8 cellular contexts compared by ENCODE assay signal in the genomic region with DNA sequence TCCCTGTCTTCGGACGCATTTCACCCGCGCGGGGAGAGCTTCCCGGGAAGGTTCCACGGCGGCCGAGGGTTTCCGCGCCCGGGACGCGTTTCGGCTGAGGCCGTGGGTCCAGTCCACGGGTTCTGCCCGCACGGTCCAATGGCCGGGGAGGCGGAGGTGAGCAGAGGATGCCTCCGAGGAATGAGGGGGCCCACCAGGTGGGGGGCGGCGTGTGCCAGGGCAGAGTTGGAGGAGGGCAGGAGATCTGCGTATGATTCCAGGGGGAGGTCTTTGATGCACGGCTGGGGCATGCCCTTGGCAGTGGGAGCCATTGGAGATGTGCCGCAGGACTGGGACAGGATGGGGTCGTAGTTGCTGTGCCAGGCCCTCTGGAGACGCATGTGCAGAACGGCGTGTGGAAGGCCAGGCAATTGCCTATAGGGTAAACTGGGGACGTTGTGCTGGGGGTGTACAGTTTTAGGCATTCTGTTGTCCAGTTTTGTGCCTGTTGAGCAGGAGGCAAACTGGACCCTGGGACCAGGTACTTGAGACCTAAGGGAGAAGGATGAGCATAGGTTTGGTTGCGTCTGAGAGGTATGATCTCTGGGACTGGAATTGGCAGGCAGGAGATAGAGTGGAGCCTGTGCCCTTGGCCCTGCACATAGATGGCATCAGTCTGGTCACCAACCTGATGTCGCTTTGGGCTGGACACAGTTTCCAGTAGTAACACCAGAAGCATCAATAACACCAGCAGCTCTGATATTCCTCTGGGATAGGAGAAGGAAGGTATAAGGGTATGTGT. TPM values are rescaled to one million over a fixed set of nuclear protein-coding genes. Genes with fewer than 3 reads are reported as not detected.
DNase-seq lines count a peak whose midpoint lies in the region; ATAC-seq lines count a peak whose summit lies in the region.

No MANE protein-coding gene starts in this region.

- H3K36me3 Mint-ChIP-seq in activated naive CD4-positive, alpha-beta T cell treated with anti-CD3 and anti-CD28 coated beads, Interleukin-2, amount 50 U/mL, for 24 hours, result peaks cover 5% of the 10 kb centered on the region

- peak; percentile 9 for ATAC-seq in HG03520 (IDR thresholded peaks at IDR 0.05; ENCODE audit: unreplicated experiment)

- H3K27me3 ChIP-seq in SJCRH30, result no peaks in the 10 kb centered on the region

- H3K36me3 ChIP-seq in SJCRH30 (no peaks in the 10 kb centered on the region; the same call in 1 of the 2 replicates), mesodermal cell (ENCODE audit: control insufficient read depth, insufficient read depth, low read length) (no peaks in the 10 kb centered on the region), urinary bladder (ENCODE audit: insufficient read depth) (no peaks in the 10 kb centered on the region)

- peak overlapping the region; percentile 75 for H3K4me3 ChIP-seq in SJCRH30
- peak overlapping the region; percentile 84 for H3K4me3 ChIP-seq in mesodermal cell (ENCODE audit: extremely low read depth, insufficient read depth, low read length, poor library complexity, severe bottlenecking)
- H3K4me3 ChIP-seq in urinary bladder (ENCODE audit: low read depth, low read length), result peak overlapping the region; percentile 80

- peak overlapping the region; percentile 25 for H3K27ac Mint-ChIP-seq in activated naive CD4-positive, alpha-beta T cell treated with anti-CD3 and anti-CD28 coated beads, Interleukin-2, amount 50 U/mL, for 24 hours

- DNase-seq in activated naive CD4-positive, alpha-beta T cell treated with anti-CD3 and anti-CD28 coated beads, Interleukin-2, amount 50 U/mL, for 16 hours, result no peak
- DNase-seq in SJCRH30 (peak; percentile 58 to 60), dermis blood vessel endothelial cell (peak; percentile 50), ureter (ENCODE audit: low spot score) (no peak)

- H3K4me1 Mint-ChIP-seq in activated naive CD4-positive, alpha-beta T cell treated with anti-CD3 and anti-CD28 coated beads, Interleukin-2, amount 50 U/mL, for 24 hours, result peaks cover 28% of the 10 kb centered on the region

- H3K9me3 ChIP-seq in SJCRH30 (replicated peaks) (no peaks in the 10 kb centered on the region), mesodermal cell (ENCODE audit: control insufficient read depth, low read length) (no peaks in the 10 kb centered on the region)

- no peaks in the 10 kb centered on the region for H3K27me3 Mint-ChIP-seq in activated naive CD4-positive, alpha-beta T cell treated with anti-CD3 and anti-CD28 coated beads, Interleukin-2, amount 50 U/mL, for 24 hours

- H3K4me1 ChIP-seq in SJCRH30 (no peaks in the 10 kb centered on the region), mesodermal cell (ENCODE audit: control insufficient read depth, insufficient read depth, low read length, poor library complexity, severe bottlenecking) (peaks cover 4% of the 10 kb centered on the region), urinary bladder (ENCODE audit: insufficient read depth) (no peaks in the 10 kb centered on the region)

- H3K27ac ChIP-seq in SJCRH30, result peak overlapping the region; percentile 32
- H3K27ac ChIP-seq in mesodermal cell (ENCODE audit: low read depth, low read length, severe bottlenecking), result peak overlapping the region; percentile 29
- H3K27ac ChIP-seq in urinary bladder (ENCODE audit: low read depth), result no peak overlapping the region

- H3K4me3 Mint-ChIP-seq in activated naive CD4-positive, alpha-beta T cell treated with anti-CD3 and anti-CD28 coated beads, Interleukin-2, amount 50 U/mL, for 24 hours, result peak overlapping the region; percentile 98

- 12 to 15% methylated on average over 33 to 34 of the region's 34 CpGs for WGBS in mesodermal cell (ENCODE audit: insufficient coverage in 2 of 2), 2 experiments
- WGBS in urinary bladder, result 3% methylated on average over 34 of the region's 34 CpGs

- no peaks in the 10 kb centered on the region for H3K9me3 Mint-ChIP-seq in activated naive CD4-positive, alpha-beta T cell treated with anti-CD3 and anti-CD28 coated beads, Interleukin-2, amount 50 U/mL, for 24 hours

RNA-seq across cellular contexts. Expression of a gene that starts 0.8 kb away (rescaled TPM):
- total RNA-seq in SJCRH30 (2014; rRNA removed; shearing (Covaris generic)), result 12.2 and 13.8 TPM in 2 replicates
- total RNA-seq in dermis blood vessel endothelial cell, result 8.2 and 12.0 TPM in 2 replicates
- 10.5 TPM for polyA plus RNA-seq in mesodermal cell (2013, experiment 1 of 2)
- 6.7 TPM for polyA plus RNA-seq in mesodermal cell (2013, experiment 2 of 2)
- total RNA-seq in urinary bladder, result 13.6 TPM
- 18.5 TPM for polyA plus RNA-seq in urinary bladder
- total RNA-seq in ureter, result 11.5 TPM

RNA-seq across cellular contexts. Expression of a gene that starts 13.7 kb away (rescaled TPM):
- total RNA-seq in SJCRH30 (2014; rRNA removed; shearing (Covaris generic)), result 0.20 and 0.38 TPM in 2 replicates
- total RNA-seq in dermis blood vessel endothelial cell (not detected in 2 replicates), urinary bladder (not detected), ureter (1.8 TPM)
- not detected for polyA plus RNA-seq in mesodermal cell (2013, experiment 1 of 2)
- polyA plus RNA-seq in mesodermal cell (2013, experiment 2 of 2), result not detected
- polyA plus RNA-seq in urinary bladder, result 0.11 TPM

RNA-seq across cellular contexts. Expression of a gene that starts 22.1 kb away (rescaled TPM):
- total RNA-seq in SJCRH30 (2014; rRNA removed; shearing (Covaris generic)), result 1,942 and 2,376 TPM in 2 replicates
- total RNA-seq in dermis blood vessel endothelial cell (1,348 and 2,550 TPM in 2 replicates), urinary bladder (1,214 TPM), ureter (1,165 TPM)
- 1,713 TPM for polyA plus RNA-seq in mesodermal cell (2013, experiment 1 of 2)
- 1,539 TPM for polyA plus RNA-seq in mesodermal cell (2013, experiment 2 of 2)
- polyA plus RNA-seq in urinary bladder, result 1,879 TPM

RNA-seq across cellular contexts. Expression of a gene that starts 28.4 kb away (rescaled TPM):
- 0.30 and 0.47 TPM in 2 replicates for total RNA-seq in SJCRH30 (2014; rRNA removed; shearing (Covaris generic))
- total RNA-seq in dermis blood vessel endothelial cell (3.5 and 4.1 TPM in 2 replicates), urinary bladder (1.5 TPM), ureter (3.6 TPM)
- polyA plus RNA-seq in mesodermal cell (2013, experiment 1 of 2), result 2.8 TPM
- 2.1 TPM for polyA plus RNA-seq in mesodermal cell (2013, experiment 2 of 2)
- 1.6 TPM for polyA plus RNA-seq in urinary bladder

RNA-seq across cellular contexts. Expression of a gene that starts 30.8 kb away (rescaled TPM):
- not detected in 2 replicates for total RNA-seq in SJCRH30 (2014; rRNA removed; shearing (Covaris generic))
- total RNA-seq in dermis blood vessel endothelial cell, result 7.5 and 7.6 TPM in 2 replicates
- polyA plus RNA-seq in mesodermal cell (2013, experiment 1 of 2), result 1.6 TPM
- 1.7 TPM for polyA plus RNA-seq in mesodermal cell (2013, experiment 2 of 2)
- total RNA-seq in urinary bladder, result 11.9 TPM
- 2.3 TPM for polyA plus RNA-seq in urinary bladder
- total RNA-seq in ureter, result 8.0 TPM

Comparison
In these comparisons a context has a peak if more than half of its experiments do, and no peak if none do; other contexts are left out.
1. DNase-seq: peak in SJCRH30 (2 of 2) and dermis blood vessel endothelial cell (single experiment); none in activated naive CD4-positive, alpha-beta T cell treated with anti-CD3 and anti-CD28 coated beads, Interleukin-2, amount 50 U/mL, for 16 hours (single experiment) and ureter (single experiment).
2. Peak in every context shown above with its lines, with median percentiles within 50 percentile points of each other: H3K4me3 ChIP-seq.